1 cellular context compared by ENCODE assay signal in genomic region chr22:30390974-30391691, GRCh38.
A peak's percentile ranks its signal among the peaks of the same experiment; 100 is the strongest.
TF ChIP-seq lines count a peak whose summit lies in the region.

No MANE protein-coding gene starts in this region.

TF ChIP-seq in K562, 482 proteins besides CTCF, POLR2A, EP300 and RAD21 (continues in another document):
- no peak for TF ChIP-seq MEF2A (IDR thresholded peaks at IDR 0.05; ENCODE audit: control insufficient read depth, low read depth, low read length)
- 0 out of 2 replicates have a peak, but pooled peaks have one; percentile 64 for TF ChIP-seq XRCC5 (IDR thresholded peaks at IDR 0.05; ENCODE audit: low read depth, low read length)
- no peak for TF ChIP-seq HSF4 (CRISPR knock-in tag; IDR thresholded peaks at IDR 0.05; ENCODE audit: borderline replicate concordance)
- peak in 1 of 2 experiments; percentile 36; a peak in 1 of 4 replicates for TF ChIP-seq MNT (conservative IDR thresholded peaks at IDR 0.05)
- 0 out of 2 replicates have a peak, but pooled peaks have one; percentile 18 for TF ChIP-seq SPI1 (IDR thresholded peaks at IDR 0.05; ENCODE audit: borderline replicate concordance, low read depth, low read length)
- TF ChIP-seq, protein P1, sequence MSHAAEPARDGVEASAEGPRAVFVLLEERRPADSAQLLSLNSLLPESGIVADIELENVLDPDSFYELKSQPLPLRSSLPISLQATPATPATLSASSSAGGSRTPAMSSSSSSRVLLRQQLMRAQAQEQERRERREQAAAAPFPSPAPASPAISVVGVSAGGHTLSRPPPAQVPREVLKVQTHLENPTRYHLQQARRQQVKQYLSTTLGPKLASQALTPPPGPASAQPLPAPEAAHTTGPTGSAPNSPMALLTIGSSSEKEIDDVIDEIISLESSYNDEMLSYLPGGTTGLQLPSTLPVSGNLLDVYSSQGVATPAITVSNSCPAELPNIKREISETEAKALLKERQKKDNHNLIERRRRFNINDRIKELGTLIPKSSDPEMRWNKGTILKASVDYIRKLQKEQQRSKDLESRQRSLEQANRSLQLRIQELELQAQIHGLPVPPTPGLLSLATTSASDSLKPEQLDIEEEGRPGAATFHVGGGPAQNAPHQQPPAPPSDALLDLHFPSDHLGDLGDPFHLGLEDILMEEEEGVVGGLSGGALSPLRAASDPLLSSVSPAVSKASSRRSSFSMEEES (CRISPR knock-in tag; IDR thresholded peaks at IDR 0.05) = no peak
- TF ChIP-seq ZNF175 (CRISPR knock-in tag; IDR thresholded peaks at IDR 0.05; ENCODE audit: low read depth) = no peak
- TF ChIP-seq IRF1 (CRISPR knock-in tag; IDR thresholded peaks at IDR 0.05; ENCODE audit: borderline replicate concordance) = no peak
- TF ChIP-seq GTF2A2 (tag; IDR thresholded peaks at IDR 0.05) = no peak
- no peak for TF ChIP-seq HDAC6 (IDR thresholded peaks at IDR 0.05; ENCODE audit: low read depth, low read length)
- TF ChIP-seq ATF4 (CRISPR knock-in tag; IDR thresholded peaks at IDR 0.05) = no peak
- TF ChIP-seq BCL6 (CRISPR knock-in tag; IDR thresholded peaks at IDR 0.05) = no peak
- no peak for TF ChIP-seq RBM39 (optimal IDR thresholded peaks at IDR 0.05; ENCODE audit: low read depth, low read length)
- TF ChIP-seq MTF1 (CRISPR knock-in tag; IDR thresholded peaks at IDR 0.05; ENCODE audit: borderline replicate concordance) = no peak
- TF ChIP-seq ZNF263 (CRISPR knock-in tag; IDR thresholded peaks at IDR 0.05; ENCODE audit: borderline replicate concordance) = no peak
- TF ChIP-seq ZNF143 (CRISPR knock-in tag; IDR thresholded peaks at IDR 0.05) = no peak
- no peak for TF ChIP-seq TCF7L2 (IDR thresholded peaks at IDR 0.05; ENCODE audit: low read depth, low read length)
- TF ChIP-seq, protein P2, sequence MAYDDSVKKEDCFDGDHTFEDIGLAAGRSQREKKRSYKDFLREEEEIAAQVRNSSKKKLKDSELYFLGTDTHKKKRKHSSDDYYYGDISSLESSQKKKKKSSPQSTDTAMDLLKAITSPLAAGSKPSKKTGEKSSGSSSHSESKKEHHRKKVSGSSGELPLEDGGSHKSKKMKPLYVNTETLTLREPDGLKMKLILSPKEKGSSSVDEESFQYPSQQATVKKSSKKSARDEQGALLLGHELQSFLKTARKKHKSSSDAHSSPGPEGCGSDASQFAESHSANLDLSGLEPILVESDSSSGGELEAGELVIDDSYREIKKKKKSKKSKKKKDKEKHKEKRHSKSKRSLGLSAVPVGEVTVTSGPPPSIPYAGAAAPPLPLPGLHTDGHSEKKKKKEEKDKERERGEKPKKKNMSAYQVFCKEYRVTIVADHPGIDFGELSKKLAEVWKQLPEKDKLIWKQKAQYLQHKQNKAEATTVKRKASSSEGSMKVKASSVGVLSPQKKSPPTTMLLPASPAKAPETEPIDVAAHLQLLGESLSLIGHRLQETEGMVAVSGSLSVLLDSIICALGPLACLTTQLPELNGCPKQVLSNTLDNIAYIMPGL (CRISPR knock-in tag; IDR thresholded peaks at IDR 0.05) = no peak
- TF ChIP-seq CREBBP (IDR thresholded peaks at IDR 0.05; ENCODE audit: low read depth, low read length) = no peak
- no peak for TF ChIP-seq HNRNPH1 (optimal IDR thresholded peaks at IDR 0.05; ENCODE audit: low read depth, low read length)
- TF ChIP-seq CHAMP1 (IDR thresholded peaks at IDR 0.05) = no peak
- no peak for TF ChIP-seq U2AF1 (optimal IDR thresholded peaks at IDR 0.05; ENCODE audit: low read depth, low read length)
- no peak for TF ChIP-seq NFXL1 (CRISPR knock-in tag; IDR thresholded peaks at IDR 0.05)
- TF ChIP-seq MIER1 (IDR thresholded peaks at IDR 0.05; ENCODE audit: low read depth) = no peak
- no peak for TF ChIP-seq NCOA6 (IDR thresholded peaks at IDR 0.05)
- TF ChIP-seq, protein P3, sequence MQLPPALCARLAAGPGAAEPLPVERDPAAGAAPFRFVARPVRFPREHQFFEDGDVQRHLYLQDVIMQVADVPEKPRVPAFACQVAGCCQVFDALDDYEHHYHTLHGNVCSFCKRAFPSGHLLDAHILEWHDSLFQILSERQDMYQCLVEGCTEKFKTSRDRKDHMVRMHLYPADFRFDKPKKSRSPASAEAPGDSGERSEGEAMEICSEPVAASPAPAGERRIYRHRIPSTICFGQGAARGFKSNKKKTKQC (CRISPR knock-in tag; IDR thresholded peaks at IDR 0.05) = no peak
- no peak for TF ChIP-seq MEIS2 (IDR thresholded peaks at IDR 0.05; ENCODE audit: partially characterized antibody)
- no peak for TF ChIP-seq CREB1 (IDR thresholded peaks at IDR 0.05)
- no peak for TF ChIP-seq CREB1 (CRISPR knock-in tag; IDR thresholded peaks at IDR 0.05)
- TF ChIP-seq RFX1 (IDR thresholded peaks at IDR 0.05) = no peak
- TF ChIP-seq HDGF (IDR thresholded peaks at IDR 0.05) = no peak
- no peak for TF ChIP-seq ZNF316 (IDR thresholded peaks at IDR 0.05)
- no peak for TF ChIP-seq MCM7 (IDR thresholded peaks at IDR 0.05)
- no peak for TF ChIP-seq THAP7 (CRISPR knock-in tag; IDR thresholded peaks at IDR 0.05)
- TF ChIP-seq TRIM24 (IDR thresholded peaks at IDR 0.05) = peak in 1 of 2 experiments; percentile 13; a peak in 1 of 4 replicates
- TF ChIP-seq EWSR1 (IDR thresholded peaks at IDR 0.05; ENCODE audit: borderline replicate concordance, low read depth, partially characterized antibody) = no peak
- peak; percentile 15; the same call in 1 of the 2 replicates for TF ChIP-seq RB1 (IDR thresholded peaks at IDR 0.05; ENCODE audit: low read depth)
- no peak for TF ChIP-seq RAD51 (IDR thresholded peaks at IDR 0.05; ENCODE audit: borderline replicate concordance, low read depth)
- TF ChIP-seq, protein P4, sequence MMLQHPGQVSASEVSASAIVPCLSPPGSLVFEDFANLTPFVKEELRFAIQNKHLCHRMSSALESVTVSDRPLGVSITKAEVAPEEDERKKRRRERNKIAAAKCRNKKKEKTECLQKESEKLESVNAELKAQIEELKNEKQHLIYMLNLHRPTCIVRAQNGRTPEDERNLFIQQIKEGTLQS (IDR thresholded peaks at IDR 0.05) = peak; percentile 65
- TF ChIP-seq, protein P4 (CRISPR knock-in tag; conservative IDR thresholded peaks at IDR 0.05) = no peak
- TF ChIP-seq KHSRP (IDR thresholded peaks at IDR 0.05) = no peak
- TF ChIP-seq RBM15 (IDR thresholded peaks at IDR 0.05; ENCODE audit: insufficient read depth, low read length) = no peak
- TF ChIP-seq ZNF431 (CRISPR knock-in tag; IDR thresholded peaks at IDR 0.05) = no peak
- no peak for TF ChIP-seq ASH1L (IDR thresholded peaks at IDR 0.05; ENCODE audit: borderline replicate concordance, low read depth, partially characterized antibody)
- peak in 1 of 2 experiments; percentile 69; a peak in 2 of 4 replicates for TF ChIP-seq MAZ (CRISPR knock-in tag; conservative IDR thresholded peaks at IDR 0.05 in 1 of 2, IDR thresholded peaks at IDR 0.05 in 1 of 2)
- no peak for TF ChIP-seq ZNF165 (CRISPR knock-in tag; IDR thresholded peaks at IDR 0.05; ENCODE audit: borderline replicate concordance)
- TF ChIP-seq CTBP1 (IDR thresholded peaks at IDR 0.05; ENCODE audit: borderline replicate concordance) = no peak; the same call in 1 of the 2 replicates
- TF ChIP-seq GTF2E2 (tag; IDR thresholded peaks at IDR 0.05) = no peak
- no peak for TF ChIP-seq ELF4 (CRISPR knock-in tag; IDR thresholded peaks at IDR 0.05)
- no peak for TF ChIP-seq KAT7 (CRISPR knock-in tag; IDR thresholded peaks at IDR 0.05; ENCODE audit: borderline replicate concordance)
- no peak; the same call in 1 of the 2 replicates for TF ChIP-seq USF2 (CRISPR knock-in tag; IDR thresholded peaks at IDR 0.05)
- no peak for TF ChIP-seq BDP1 (IDR thresholded peaks at IDR 0.05; ENCODE audit: insufficient read depth, insufficient read length)
- no peak for TF ChIP-seq CBFB (CRISPR knock-in tag; IDR thresholded peaks at IDR 0.05)
- no peak for TF ChIP-seq ZNF384 (IDR thresholded peaks at IDR 0.05; ENCODE audit: low read depth, low read length)
- TF ChIP-seq RBFOX2 (IDR thresholded peaks at IDR 0.05; ENCODE audit: low read depth, low read length) = no peak
- TF ChIP-seq ZNF280B (CRISPR knock-in tag; IDR thresholded peaks at IDR 0.05) = no peak
- no peak for TF ChIP-seq PCBP1 (IDR thresholded peaks at IDR 0.05; ENCODE audit: low read depth, low read length, poor library complexity, severe bottlenecking)
- TF ChIP-seq, protein P5, sequence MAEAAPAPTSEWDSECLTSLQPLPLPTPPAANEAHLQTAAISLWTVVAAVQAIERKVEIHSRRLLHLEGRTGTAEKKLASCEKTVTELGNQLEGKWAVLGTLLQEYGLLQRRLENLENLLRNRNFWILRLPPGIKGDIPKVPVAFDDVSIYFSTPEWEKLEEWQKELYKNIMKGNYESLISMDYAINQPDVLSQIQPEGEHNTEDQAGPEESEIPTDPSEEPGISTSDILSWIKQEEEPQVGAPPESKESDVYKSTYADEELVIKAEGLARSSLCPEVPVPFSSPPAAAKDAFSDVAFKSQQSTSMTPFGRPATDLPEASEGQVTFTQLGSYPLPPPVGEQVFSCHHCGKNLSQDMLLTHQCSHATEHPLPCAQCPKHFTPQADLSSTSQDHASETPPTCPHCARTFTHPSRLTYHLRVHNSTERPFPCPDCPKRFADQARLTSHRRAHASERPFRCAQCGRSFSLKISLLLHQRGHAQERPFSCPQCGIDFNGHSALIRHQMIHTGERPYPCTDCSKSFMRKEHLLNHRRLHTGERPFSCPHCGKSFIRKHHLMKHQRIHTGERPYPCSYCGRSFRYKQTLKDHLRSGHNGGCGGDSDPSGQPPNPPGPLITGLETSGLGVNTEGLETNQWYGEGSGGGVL (CRISPR knock-in tag; IDR thresholded peaks at IDR 0.05) = no peak
- no peak for TF ChIP-seq NCOA4 (IDR thresholded peaks at IDR 0.05; ENCODE audit: partially characterized antibody)
